ENCODE assay signal across 22 cellular contexts in the genomic region with DNA sequence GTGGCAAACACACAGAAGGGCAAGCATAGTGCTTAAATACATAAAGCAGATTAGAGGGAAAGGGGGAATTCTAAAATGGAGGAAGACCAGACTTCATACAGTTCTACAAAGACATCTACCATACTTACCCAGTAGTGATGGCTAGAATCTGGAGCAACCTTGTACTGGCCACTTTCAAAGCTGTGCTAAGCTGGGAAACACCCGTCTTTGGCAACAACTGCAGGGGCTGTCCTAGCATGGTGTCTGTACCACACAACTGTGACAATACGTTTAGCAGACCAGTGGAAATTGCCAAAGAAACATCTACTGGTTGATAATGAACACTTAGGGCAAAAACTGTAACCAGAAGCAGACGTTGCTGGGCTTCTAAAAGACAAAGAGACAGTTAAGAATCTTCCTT.
"Had no signal": no experiment of that assay in that cellular context is flagged by ENCODE, and none has a peak within 500 bp of the region (broad histone marks: within the 10 kb centered on the region; RNA-seq: fewer than 3 reads in every experiment).

No MANE protein-coding gene starts in this region.

- DNase-seq: colonic mucosa; dermis blood vessel endothelial cell; esophagus squamous epithelium; foreskin fibroblast; glutamatergic neuron; immature natural killer cell; kidney; left colon; naive thymus-derived CD8-positive, alpha-beta T cell; psoas muscle; retina; sigmoid colon; stimulated activated CD4-positive, alpha-beta T cell treated with anti-CD3 and anti-CD28 coated beads, Interleukin-2, amount 100 ng/mL, for 24 hours; stimulated activated CD4-positive, alpha-beta T cell treated with anti-CD3 and anti-CD28 coated beads, Interleukin-4, amount 100 ng/mL, for 4 hours; stimulated activated naive CD4-positive, alpha-beta T cell; stomach; substantia nigra; transverse colon had no signal

- H3K4me1 ChIP-seq: colonic mucosa, esophagus squamous epithelium, gastroesophageal sphincter, psoas muscle, sigmoid colon, stomach, transverse colon had no signal

- H3K27me3 ChIP-seq: colonic mucosa, esophagus squamous epithelium, gastroesophageal sphincter, neutrophil, sigmoid colon, stomach, transverse colon had no signal

- H3K27ac ChIP-seq: colonic mucosa, esophagus squamous epithelium, gastroesophageal sphincter, neutrophil, psoas muscle, sigmoid colon, skin epidermis, stomach, thoracic aorta, transverse colon had no signal

- H3K4me1 Mint-ChIP-seq: immature natural killer cell had no signal

- H3K4me3 Mint-ChIP-seq: immature natural killer cell; naive thymus-derived CD8-positive, alpha-beta T cell had no signal

- ATAC-seq: gastroesophageal sphincter; left colon; naive thymus-derived CD8-positive, alpha-beta T cell; psoas muscle had no signal

- H3K9me3 ChIP-seq: colonic mucosa, esophagus squamous epithelium, gastroesophageal sphincter, neutrophil, psoas muscle, sigmoid colon, stomach, thoracic aorta, transverse colon had no signal

- H3K4me3 ChIP-seq: colonic mucosa, esophagus squamous epithelium, gastroesophageal sphincter, psoas muscle, sigmoid colon, skin epidermis, stomach, thoracic aorta, transverse colon had no signal

- H3K9me3 Mint-ChIP-seq: immature natural killer cell; naive thymus-derived CD8-positive, alpha-beta T cell had no signal

- H3K27me3 Mint-ChIP-seq: naive thymus-derived CD8-positive, alpha-beta T cell had no signal
